Comparison of ENCODE assay signal across 8 cellular contexts in genomic region chr2:69893684-69894481, GRCh38. TPM values are rescaled to one million over a fixed set of nuclear protein-coding genes. Genes with fewer than 3 reads are reported as not detected.
A peak's percentile ranks its signal among the peaks of the same experiment; 100 is the strongest.
DNase-seq lines count a peak whose midpoint lies in the region; ATAC-seq and TF ChIP-seq lines count a peak whose summit lies in the region.

SNRNP27 (plus strand) TSS chr2:69893956; CDS start chr2:69893985, 29 bp downstream.

- H3K36me3 ChIP-seq in kidney epithelial cell (ENCODE audit: control insufficient read depth, insufficient read depth, low read length): no peaks in the 10 kb centered on the region

- H3K4me3 ChIP-seq in choroid plexus epithelial cell (ENCODE audit: low read depth, low read length) (peak within 1 kb of the TSS; percentile 73), kidney epithelial cell (ENCODE audit: low read depth, low read length) (peak within 1 kb of the TSS; percentile 73)

- peak; percentile 11 for DNase-seq in NCI-H524 treated with DMSO at 0.1 percent for 48 hours (lab: John Stamatoyannopoulos, UW)
- DNase-seq in activated CD4-positive, alpha-beta T cell treated with anti-CD3 and anti-CD28 coated beads for 4 hours: peak; percentile 79 to 80
- DNase-seq in choroid plexus epithelial cell (ENCODE audit: low read depth): peak; percentile 85
- DNase-seq in kidney epithelial cell (ENCODE audit: low read depth): peak; percentile 34
- DNase-seq in stimulated activated CD4-positive, alpha-beta T cell treated with anti-CD3 and anti-CD28 coated beads, Interleukin-15, amount 100 ng/mL, for 24 hours: peak; percentile 86

- TF ChIP-seq POLR2A in GM15510 (IDR thresholded peaks at IDR 0.05; ENCODE audit: borderline replicate concordance, extremely low read depth, insufficient read length): peak; percentile 69

- TF ChIP-seq CTCF in choroid plexus epithelial cell (conservative IDR thresholded peaks at IDR 0.05; ENCODE audit: low read depth, low read length) (no peak), kidney epithelial cell (IDR thresholded peaks at IDR 0.05; ENCODE audit: insufficient read depth, low read length, poor library complexity, severe bottlenecking) (no peak)

- H3K27me3 ChIP-seq in kidney epithelial cell (ENCODE audit: control insufficient read depth, insufficient read depth, low read length): no peaks in the 10 kb centered on the region

- peak; percentile 63 for ATAC-seq in HG03097 (IDR thresholded peaks at IDR 0.05; ENCODE audit: low FRiP score, unreplicated experiment)
- no peak for ATAC-seq in GM18861 (IDR thresholded peaks at IDR 0.05; ENCODE audit: unreplicated experiment)

RNA-seq across cellular contexts. Expression of gene SNRNP27, which starts in this region (rescaled TPM):
- 69.4 and 84.1 TPM in 2 replicates for total RNA-seq in kidney epithelial cell

Comparison
In these comparisons a context has a peak if more than half of its experiments do, and no peak if none do; other contexts are left out.
1. DNase-seq: peak in every context shown above with its lines; median percentile 86 in stimulated activated CD4-positive, alpha-beta T cell treated with anti-CD3 and anti-CD28 coated beads, Interleukin-15, amount 100 ng/mL, for 24 hours; 85 in choroid plexus epithelial cell; 80 in activated CD4-positive, alpha-beta T cell treated with anti-CD3 and anti-CD28 coated beads for 4 hours; 34 in kidney epithelial cell; 11 in NCI-H524 treated with DMSO at 0.1 percent for 48 hours.